ENCODE assay signal across 8 cellular contexts in genomic region chr2:119679526-119679837, GRCh38. TPM values are rescaled to one million over a fixed set of nuclear protein-coding genes. Genes with fewer than 3 reads are reported as not detected.
A peak's percentile ranks its signal among the peaks of the same experiment; 100 is the strongest.
DNase-seq lines count a peak whose midpoint lies in the region; ATAC-seq and TF ChIP-seq lines count a peak whose summit lies in the region.

No MANE protein-coding gene starts in this region.

- peaks cover 2% of the 10 kb centered on the region for H3K36me3 Mint-ChIP-seq in activated CD4-positive, alpha-beta T cell treated with anti-CD3 and anti-CD28 coated beads, Interleukin-2, amount 10 ng/mL, durations not matched to agents 7 days and 5 days (ENCODE audit: low read depth)
- H3K36me3 Mint-ChIP-seq in activated T-helper 2 cell treated with anti-CD3 and anti-CD28 coated beads, Interferon-gamma antibody, Interleukin-2, Interleukin-4, amounts not matched to agents 10 μg/mL and 5 μg/mL and 100 μg/mL, durations not matched to agents 14 hours and 24 hours and 36 hours (ENCODE audit: low read depth), result peaks cover 4% of the 10 kb centered on the region

- H3K4me1 ChIP-seq in thoracic aorta (ENCODE audit: control insufficient read depth in 1 of 2, low read depth in 2 of 2), result peaks cover 5 to 22% of the 10 kb centered on the region in 2 donors

- TF ChIP-seq CTCF in kidney epithelial cell (IDR thresholded peaks at IDR 0.05; ENCODE audit: insufficient read depth, low read length, poor library complexity, severe bottlenecking), result no peak
- no peak for TF ChIP-seq CTCF in thoracic aorta (IDR thresholded peaks at IDR 0.05)

- POLR2A ChIA-PET in activated CD4-positive, alpha-beta T cell treated with anti-CD3 and anti-CD28 coated beads, Interleukin-2, amount 10 ng/mL, durations not matched to agents 7 days and 5 days (lab: Charles Lee), result interaction anchor here (0.9 kb wide), 1 partner anchor 8 kb away, joined by 3 read pairs; no protein-coding TSS in a partner anchor

- peaks cover 4% of the 10 kb centered on the region for H3K27me3 Mint-ChIP-seq in activated CD4-positive, alpha-beta T cell treated with anti-CD3 and anti-CD28 coated beads, Interleukin-2, amount 10 ng/mL, durations not matched to agents 7 days and 5 days
- H3K27me3 Mint-ChIP-seq in activated T-helper 2 cell treated with anti-CD3 and anti-CD28 coated beads, Interferon-gamma antibody, Interleukin-2, Interleukin-4, amounts not matched to agents 10 μg/mL and 5 μg/mL and 100 μg/mL, durations not matched to agents 14 hours and 24 hours and 36 hours (ENCODE audit: low read depth), result peaks cover 3% of the 10 kb centered on the region

- H3K9me3 ChIP-seq in thoracic aorta, result no peaks in the 10 kb centered on the region

- H3K27ac Mint-ChIP-seq in activated CD4-positive, alpha-beta T cell treated with anti-CD3 and anti-CD28 coated beads, Interleukin-2, amount 10 ng/mL, durations not matched to agents 7 days and 5 days, result peak overlapping the region; percentile 94
- peak overlapping the region; percentile 79 for H3K27ac Mint-ChIP-seq in activated T-helper 2 cell treated with anti-CD3 and anti-CD28 coated beads, Interferon-gamma antibody, Interleukin-2, Interleukin-4, amounts not matched to agents 10 μg/mL and 5 μg/mL and 100 μg/mL, durations not matched to agents 14 hours and 24 hours and 36 hours

- H3K9me3 Mint-ChIP-seq in activated CD4-positive, alpha-beta T cell treated with anti-CD3 and anti-CD28 coated beads, Interleukin-2, amount 10 ng/mL, durations not matched to agents 7 days and 5 days, result no peaks in the 10 kb centered on the region
- H3K9me3 Mint-ChIP-seq in activated T-helper 2 cell treated with anti-CD3 and anti-CD28 coated beads, Interferon-gamma antibody, Interleukin-2, Interleukin-4, amounts not matched to agents 10 μg/mL and 5 μg/mL and 100 μg/mL, durations not matched to agents 14 hours and 24 hours and 36 hours, result no peaks in the 10 kb centered on the region

- H3K27me3 ChIP-seq in kidney epithelial cell (ENCODE audit: control insufficient read depth, insufficient read depth, low read length) (no peaks in the 10 kb centered on the region), thoracic aorta (replicated peaks; ENCODE audit: insufficient read depth) (no peaks in the 10 kb centered on the region)

- no peak for ATAC-seq in thoracic aorta (ENCODE audit: insufficient number of reproducible peaks, low FRiP score, low read depth)
- no peak for ATAC-seq in GM19397 (IDR thresholded peaks at IDR 0.05; ENCODE audit: unreplicated experiment)
- ATAC-seq in HG03045 (IDR thresholded peaks at IDR 0.05; ENCODE audit: unreplicated experiment), result no peak

- peak overlapping the region; percentile 76 for H3K4me3 Mint-ChIP-seq in activated CD4-positive, alpha-beta T cell treated with anti-CD3 and anti-CD28 coated beads, Interleukin-2, amount 10 ng/mL, durations not matched to agents 7 days and 5 days
- H3K4me3 Mint-ChIP-seq in activated T-helper 2 cell treated with anti-CD3 and anti-CD28 coated beads, Interferon-gamma antibody, Interleukin-2, Interleukin-4, amounts not matched to agents 10 μg/mL and 5 μg/mL and 100 μg/mL, durations not matched to agents 14 hours and 24 hours and 36 hours (ENCODE audit: low read depth), result peak overlapping the region; percentile 88

- CTCF ChIA-PET in activated CD4-positive, alpha-beta T cell treated with anti-CD3 and anti-CD28 coated beads, Interleukin-2, amount 10 ng/mL, durations not matched to agents 7 days and 5 days (lab: Charles Lee), result interaction anchor here (0.6 to 1.3 kb wide), 5 partner anchors 13 to 1851 kb away, joined by 3 read pairs; partner anchors contain the start of gene RNU4ATAC

- H3K4me3 ChIP-seq in kidney epithelial cell (ENCODE audit: low read depth, low read length) (peak overlapping the region; percentile 55), thoracic aorta (peak overlapping the region; percentile 83)

- intact Hi-C loops in activated T-helper 2 cell treated with anti-CD3 and anti-CD28 coated beads, Interferon-gamma antibody, Interleukin-2, Interleukin-4, amounts not matched to agents 10 μg/mL and 5 μg/mL and 100 μg/mL, durations not matched to agents 14 hours and 24 hours and 36 hours (cut with micrococcal nuclease), result loop anchor here (1.0 to 2.0 kb wide), 3 partner anchors 23 to 496 kb away; partner anchors contain the start of gene PTPN4

- H3K27ac ChIP-seq in thoracic aorta, result no peak overlapping the region

- peaks cover 27% of the 10 kb centered on the region for H3K4me1 Mint-ChIP-seq in activated CD4-positive, alpha-beta T cell treated with anti-CD3 and anti-CD28 coated beads, Interleukin-2, amount 10 ng/mL, durations not matched to agents 7 days and 5 days
- peaks cover 19% of the 10 kb centered on the region for H3K4me1 Mint-ChIP-seq in activated T-helper 2 cell treated with anti-CD3 and anti-CD28 coated beads, Interferon-gamma antibody, Interleukin-2, Interleukin-4, amounts not matched to agents 10 μg/mL and 5 μg/mL and 100 μg/mL, durations not matched to agents 14 hours and 24 hours and 36 hours (ENCODE audit: low read depth)

- H3K36me3 ChIP-seq in kidney epithelial cell (ENCODE audit: control insufficient read depth, insufficient read depth, low read length) (peaks cover 1% of the 10 kb centered on the region), thoracic aorta (no peaks in the 10 kb centered on the region)

- DNase-seq in activated CD4-positive, alpha-beta T cell treated with anti-CD3 and anti-CD28 coated beads, Interleukin-2, amount 10 ng/mL, durations not matched to agents 7 days and 5 days, result no peak
- DNase-seq in activated CD4-positive, alpha-beta T cell treated with anti-CD3 and anti-CD28 coated beads, Interleukin-2, amount 50 U/mL, for 4 hours, result no peak
- no peak for DNase-seq in activated T-helper 2 cell treated with anti-CD3 and anti-CD28 coated beads, Interferon-gamma antibody, Interleukin-2, Interleukin-4, amounts not matched to agents 10 μg/mL and 5 μg/mL and 100 μg/mL, durations not matched to agents 14 hours and 24 hours and 36 hours (ENCODE audit: low spot score)
- no peak for DNase-seq in kidney epithelial cell (ENCODE audit: low read depth)
- no peak for DNase-seq in thoracic aorta (ENCODE audit: low spot score)
- no peak for DNase-seq in islet precursor cell

RNA-seq across cellular contexts. Expression of gene TMEM177, which starts 0.5 kb away (rescaled TPM):
- total RNA-seq in activated CD4-positive, alpha-beta T cell treated with anti-CD3 and anti-CD28 coated beads, Interleukin-2, amount 10 ng/mL, durations not matched to agents 7 days and 5 days, result 1 to 10 TPM; 7.8 to 9.5 TPM
- 16.9 and 17.0 TPM in 2 replicates for total RNA-seq in activated T-helper 2 cell treated with anti-CD3 and anti-CD28 coated beads, Interferon-gamma antibody, Interleukin-2, Interleukin-4, amounts not matched to agents 10 μg/mL and 5 μg/mL and 100 μg/mL, durations not matched to agents 14 hours and 24 hours and 36 hours
- total RNA-seq in kidney epithelial cell (12.0 and 14.7 TPM in 2 replicates), thoracic aorta (1 to 10 TPM; 4.2 to 8.9 TPM)
